ENCODE assay signal across 2 cellular contexts in genomic region chr13:106416645-106417044, GRCh38.
TF ChIP-seq lines count a peak whose summit lies in the region.

No MANE protein-coding gene starts in this region.

TF ChIP-seq in HepG2, 621 proteins besides CTCF, POLR2A, EP300 and RAD21:
- TF ChIP-seq USF2 (IDR thresholded peaks at IDR 0.05; ENCODE audit: low read depth, low read length) (peak; percentile 23; the same call in 1 of the 2 replicates), USF2 (CRISPR knock-in tag; IDR thresholded peaks at IDR 0.05; ENCODE audit: borderline replicate concordance) (no peak), BCLAF1 (IDR thresholded peaks at IDR 0.05) (no peak)

TF ChIP-seq in WTC11, 78 proteins besides CTCF, POLR2A, EP300 and RAD21:
- TF ChIP-seq JAZF1 (CRISPR knock-in tag; IDR thresholded peaks at IDR 0.05): no peak
- no peak for TF ChIP-seq OVOL2 (CRISPR knock-in tag; IDR thresholded peaks at IDR 0.05; ENCODE audit: borderline replicate concordance)
- no peak for TF ChIP-seq MYBL2 (CRISPR knock-in tag; IDR thresholded peaks at IDR 0.05)
- TF ChIP-seq USF1 (CRISPR knock-in tag; IDR thresholded peaks at IDR 0.05): peak; percentile 71
- peak; percentile 84 for TF ChIP-seq USF2 (CRISPR knock-in tag; IDR thresholded peaks at IDR 0.05)
- TF ChIP-seq ATF1 (CRISPR knock-in tag; IDR thresholded peaks at IDR 0.05): no peak
- TF ChIP-seq HMGXB4 (CRISPR knock-in tag; IDR thresholded peaks at IDR 0.05): no peak
- TF ChIP-seq TEAD1 (CRISPR knock-in tag; IDR thresholded peaks at IDR 0.05): no peak
- TF ChIP-seq ZNF532 (CRISPR knock-in tag; IDR thresholded peaks at IDR 0.05; ENCODE audit: borderline replicate concordance): no peak
